In the genomic region with DNA sequence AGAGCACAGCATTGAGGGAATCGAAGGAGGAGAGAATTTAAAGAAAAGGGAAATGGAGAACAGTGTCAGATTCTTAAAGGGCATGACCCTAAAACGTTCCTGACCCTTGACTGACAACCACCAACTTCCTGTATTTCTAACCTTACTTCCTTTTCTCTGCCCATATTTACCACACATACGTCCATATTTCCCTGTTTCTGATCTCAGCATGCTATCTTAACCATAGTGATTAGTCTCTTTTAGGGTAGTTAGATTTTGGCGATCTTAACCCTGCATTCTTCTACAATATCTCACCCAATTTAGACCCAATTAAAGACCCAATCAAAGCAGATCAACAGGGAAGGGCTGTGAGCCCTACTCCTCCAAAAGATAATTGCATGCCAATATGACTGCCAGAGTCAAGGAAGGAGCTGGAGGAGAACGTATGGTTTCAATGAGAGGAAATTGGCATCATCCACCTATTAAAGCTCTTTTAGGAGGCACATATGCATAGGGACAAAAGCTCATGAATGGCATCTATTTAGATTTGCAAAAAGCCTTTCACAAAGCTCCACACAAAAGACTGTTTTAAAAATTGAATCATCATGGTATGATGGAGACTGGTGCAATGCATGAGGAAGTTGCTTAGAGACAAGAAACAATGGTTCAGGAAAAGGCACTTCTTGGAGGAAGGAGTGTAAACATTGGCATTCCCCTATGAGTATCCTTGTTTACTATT, we compare ENCODE assay signal across 9 cellular contexts. TPM values are rescaled to one million over a fixed set of nuclear protein-coding genes. Genes with fewer than 3 reads are reported as not detected.
DNase-seq lines count a peak whose midpoint lies in the region; ATAC-seq, FAIRE-seq and TF ChIP-seq lines count a peak whose summit lies in the region.
"Had no signal": no experiment of that assay in that cellular context is flagged by ENCODE, and none has a peak within 500 bp of the region (broad histone marks: within the 10 kb centered on the region; RNA-seq: fewer than 3 reads in every experiment).

No MANE protein-coding gene starts in this region.

- DNase-seq in heart left ventricle: no peak
- no peak for DNase-seq in right atrium auricular region (ENCODE audit: low spot score)
- DNase-seq in RPMI7951 (ENCODE audit: low read depth): peak; percentile 58
- peak; percentile 80 for DNase-seq in fibroblast of the aortic adventitia (ENCODE audit: low read depth)
- no peak for DNase-seq in WTC11 (ENCODE audit: low spot score)
- DNase-seq in HEK293T (ENCODE audit: extremely low spot score): no peak
- no peak for DNase-seq in GM12892 (ENCODE audit: insufficient read length)

- CTCF ChIA-PET in WTC11 (lab: Charles Lee) (no interaction called here), HEK293T (lab: Yijun Ruan, JAX) (interaction anchor here (0.5 to 0.6 kb wide), 2 partner anchors 70 to 186 kb away, joined by 3 read pairs; no protein-coding TSS in a partner anchor)

- POLR2A ChIA-PET in WTC11 (lab: Charles Lee) (no interaction called here), HEK293T (lab: Yijun Ruan, JAX) (no interaction called here)

- no peaks in the 10 kb centered on the region for H3K27me3 Mint-ChIP-seq in WTC11 (ENCODE audit: low read depth)

- H3K27me3 ChIP-seq in heart left ventricle: peaks cover 0 to 5% (median 0%) of the 10 kb centered on the region in 9 donors
- no peaks in the 10 kb centered on the region for H3K27me3 ChIP-seq in right atrium auricular region

- no peak overlapping the region for H3K4me3 Mint-ChIP-seq in WTC11

- peaks cover 27% of the 10 kb centered on the region for H3K9me3 Mint-ChIP-seq in WTC11

- no peak for FAIRE-seq in GM12892 (lab: Jason Lieb, UNC)

- H3K9me3 ChIP-seq in heart left ventricle (no peaks in the 10 kb centered on the region), right atrium auricular region (no peaks in the 10 kb centered on the region)

- H3K4me3 ChIP-seq in heart left ventricle: no peak overlapping the region
- no peak overlapping the region for H3K4me3 ChIP-seq in right atrium auricular region
- no peak overlapping the region for H3K4me3 ChIP-seq in fibroblast of the aortic adventitia (ENCODE audit: low read depth, low read length)

- TF ChIP-seq POLR2A in heart left ventricle (IDR thresholded peaks at IDR 0.05) (no peak), GM12892 (IDR thresholded peaks at IDR 0.05; ENCODE audit: low read depth, low read length) (no peak)

- H3K36me3 ChIP-seq in heart left ventricle: no peaks in the 10 kb centered on the region
- no peaks in the 10 kb centered on the region for H3K36me3 ChIP-seq in right atrium auricular region

- intact Hi-C loops in heart left ventricle (cut with DNase I): no loop called here

- H3K4me1 ChIP-seq in heart left ventricle: peaks cover 0 to 16% (median 0%) of the 10 kb centered on the region in 12 donors
- H3K4me1 ChIP-seq in right atrium auricular region: no peaks in the 10 kb centered on the region

- H3K27ac ChIP-seq in heart left ventricle: peak overlapping the region in 1 of 12 donors; percentile 64
- H3K27ac ChIP-seq in right atrium auricular region: no peak overlapping the region
- H3K27ac ChIP-seq: VCaP had no signal

- no peak overlapping the region for H3K27ac Mint-ChIP-seq in WTC11

- peaks cover 25% of the 10 kb centered on the region for H3K36me3 Mint-ChIP-seq in WTC11

- WGBS in heart left ventricle, 4 donors: 58 to 71% (median 66%) methylated on average over 5 of the region's 5 CpGs

- TF ChIP-seq CTCF in heart left ventricle (IDR thresholded peaks at IDR 0.05) (no peak), right atrium auricular region (IDR thresholded peaks at IDR 0.05) (no peak), fibroblast of the aortic adventitia (IDR thresholded peaks at IDR 0.05; ENCODE audit: insufficient read depth, low read length) (no peak), WTC11 (IDR thresholded peaks at IDR 0.05) (no peak)

- peaks cover 20% of the 10 kb centered on the region for H3K4me1 Mint-ChIP-seq in WTC11

- ATAC-seq in heart left ventricle (peak in 3 of 4 donors; percentile 47 to 77 (median 72)), SK-N-SH treated with all-trans-retinoic acid at 6 μM for 48 hours (no peak; the same call in 2 of the 3 replicates), WTC11 (no peak)

TF ChIP-seq in SK-N-SH treated with all-trans-retinoic acid at 6 μM for 48 hours, 23 proteins besides CTCF, POLR2A, EP300 and RAD21:
- TF ChIP-seq ISL1 (CRISPR knock-in tag; IDR thresholded peaks at IDR 0.05): no peak
TF ChIP-seq in SK-N-SH treated with all-trans-retinoic acid at 6 μM for 48 hours: peak in this region for 0.

TF ChIP-seq in WTC11, 78 proteins besides CTCF, POLR2A, EP300 and RAD21:
- TF ChIP-seq, protein P1, sequence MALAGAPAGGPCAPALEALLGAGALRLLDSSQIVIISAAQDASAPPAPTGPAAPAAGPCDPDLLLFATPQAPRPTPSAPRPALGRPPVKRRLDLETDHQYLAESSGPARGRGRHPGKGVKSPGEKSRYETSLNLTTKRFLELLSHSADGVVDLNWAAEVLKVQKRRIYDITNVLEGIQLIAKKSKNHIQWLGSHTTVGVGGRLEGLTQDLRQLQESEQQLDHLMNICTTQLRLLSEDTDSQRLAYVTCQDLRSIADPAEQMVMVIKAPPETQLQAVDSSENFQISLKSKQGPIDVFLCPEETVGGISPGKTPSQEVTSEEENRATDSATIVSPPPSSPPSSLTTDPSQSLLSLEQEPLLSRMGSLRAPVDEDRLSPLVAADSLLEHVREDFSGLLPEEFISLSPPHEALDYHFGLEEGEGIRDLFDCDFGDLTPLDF (CRISPR knock-in tag; IDR thresholded peaks at IDR 0.05): no peak
- TF ChIP-seq ESRRA (CRISPR knock-in tag; IDR thresholded peaks at IDR 0.05; ENCODE audit: borderline replicate concordance) (no peak), JAZF1 (CRISPR knock-in tag; IDR thresholded peaks at IDR 0.05) (no peak), ZBTB21 (CRISPR knock-in tag; IDR thresholded peaks at IDR 0.05; ENCODE audit: borderline replicate concordance) (no peak)

TF ChIP-seq in HEK293T, 16 proteins besides CTCF, POLR2A, EP300 and RAD21:
- TF ChIP-seq TARDBP (IDR thresholded peaks at IDR 0.05) (no peak), ARNT (IDR thresholded peaks at IDR 0.05) (no peak)

RNA-seq across cellular contexts. Expression of a gene that starts 49.0 kb away (rescaled TPM):
- total RNA-seq in heart left ventricle: 10 to 100 TPM; 17.6 to 27.6 (median 21.2) TPM
- 10 to 100 TPM; 11.5 to 18.7 TPM for polyA plus RNA-seq in heart left ventricle
- total RNA-seq in right atrium auricular region: 10 to 100 TPM; 20.8 to 24.1 TPM
- 47.9 and 61.4 TPM in 2 replicates for total RNA-seq in RPMI7951 (2014; rRNA removed; shearing (Covaris generic))
- 44.2 and 77.9 TPM in 2 replicates for total RNA-seq in fibroblast of the aortic adventitia (ENCODE audit: low replicate concordance)
- 34.1 to 39.5 TPM (median 36.9 TPM) in 3 replicates for total RNA-seq in WTC11 (2021)
- 9.1 TPM for polyA plus RNA-seq in GM12892 (2012; ENCODE audit: missing spikeins)

Comparison
In these comparisons a context has a peak if more than half of its experiments do, and no peak if none do; other contexts are left out.
1. ATAC-seq: peak in heart left ventricle (3 of 4); none in SK-N-SH treated with all-trans-retinoic acid at 6 μM for 48 hours (single experiment) and WTC11 (single experiment).
2. DNase-seq: peak in RPMI7951 (single experiment) and fibroblast of the aortic adventitia (single experiment); none in heart left ventricle (0 of 5), right atrium auricular region (single experiment), WTC11 (single experiment), HEK293T (single experiment) and GM12892 (single experiment).